In the genomic region with DNA sequence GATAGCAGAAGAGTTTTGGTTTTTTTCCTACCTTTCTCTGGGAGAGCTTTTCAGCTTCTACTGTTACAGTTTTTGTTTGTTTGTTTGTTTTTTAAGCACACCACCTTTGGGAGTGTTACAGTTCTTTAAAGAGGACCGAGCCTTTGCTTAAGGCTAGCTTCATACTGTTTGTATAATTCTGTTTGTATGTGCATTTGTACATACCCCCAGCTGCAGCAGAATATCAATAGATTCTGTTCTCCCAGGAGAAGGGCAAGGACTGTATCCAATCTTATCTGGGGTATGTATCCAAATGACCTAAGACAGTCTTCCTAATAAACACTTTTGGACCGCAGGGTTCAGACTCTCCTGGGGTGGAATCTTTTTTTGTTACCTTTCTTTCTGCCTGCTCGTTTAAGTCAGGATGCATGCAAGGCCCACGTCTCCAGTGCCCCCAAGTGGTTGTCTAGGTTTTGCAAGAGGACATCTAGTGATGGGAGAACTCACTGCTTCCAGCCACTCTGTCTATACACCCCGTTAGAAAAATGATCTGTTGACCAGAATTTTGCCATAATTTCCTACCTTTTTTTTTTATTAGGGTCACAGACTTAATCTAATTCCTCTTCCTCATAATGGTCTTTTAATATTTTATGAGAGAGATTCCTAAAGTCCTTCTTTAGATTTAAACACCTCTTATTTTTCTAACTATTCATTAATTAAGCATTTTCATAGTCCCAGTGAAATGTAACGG, we compare ENCODE assay signal across 8 cellular contexts. TPM values are rescaled to one million over a fixed set of nuclear protein-coding genes. Genes with fewer than 3 reads are reported as not detected.
DNase-seq lines count a peak whose midpoint lies in the region; ATAC-seq, FAIRE-seq and TF ChIP-seq lines count a peak whose summit lies in the region.

No MANE protein-coding gene starts in this region.

- H3K9ac ChIP-seq in liver (ENCODE audit: low read depth in 1 of 2, low read length in 2 of 2), result no peak overlapping the region

- TF ChIP-seq POLR2A in GM12892 (IDR thresholded peaks at IDR 0.05; ENCODE audit: low read depth, low read length), result no peak

- POLR2A ChIA-PET in activated CD4-positive, alpha-beta T cell treated with anti-CD3 and anti-CD28 coated beads for 36 hours (lab: Charles Lee), result interaction anchor here (1.0 kb wide), 1 partner anchor 292 kb away, joined by 3 read pairs; no protein-coding TSS in a partner anchor

- intact Hi-C loops in activated CD4-positive, alpha-beta T cell treated with anti-CD3 and anti-CD28 coated beads for 36 hours (cut with DNase I, micrococcal nuclease), result loop anchor here (1.0 to 5.0 kb wide), 5 partner anchors 23 to 293 kb away; no protein-coding TSS in a partner anchor

- peaks cover 37% of the 10 kb centered on the region for H3K4me1 Mint-ChIP-seq in activated CD4-positive, alpha-beta T cell treated with anti-CD3 and anti-CD28 coated beads for 36 hours

- H3K27ac ChIP-seq in liver (ENCODE audit: low read depth in 1 of 2, low read length in 2 of 2), result no peak overlapping the region

- FAIRE-seq in GM12892 (lab: Jason Lieb, UNC), result peak; percentile 74

- no peaks in the 10 kb centered on the region for H3K9me3 Mint-ChIP-seq in activated CD4-positive, alpha-beta T cell treated with anti-CD3 and anti-CD28 coated beads for 36 hours (ENCODE audit: low read depth)

- peak; percentile 83 for ATAC-seq in HG03139 (IDR thresholded peaks at IDR 0.05; ENCODE audit: unreplicated experiment)
- ATAC-seq in activated CD4-positive, alpha-beta T cell treated with anti-CD3 and anti-CD28 coated beads for 36 hours, result peak; percentile 97

- peak; percentile 10 for DNase-seq in 8988T
- DNase-seq in GM12892 (ENCODE audit: insufficient read length), result peak; percentile 33
- DNase-seq in NCI-H446 treated with DMSO at 0.1 percent for 48 hours (lab: John Stamatoyannopoulos, UW), result peak; percentile 25
- peak; percentile 84 for DNase-seq in activated CD4-positive, alpha-beta T cell treated with anti-CD3 and anti-CD28 coated beads for 36 hours
- DNase-seq in choroid plexus epithelial cell (ENCODE audit: low read depth), result peak; percentile 91
- DNase-seq in stimulated activated CD8-positive, alpha-beta memory T cell treated with anti-CD3 and anti-CD28 coated beads, Interleukin-15, amount 100 ng/mL, for 1 hour (ENCODE audit: low read depth), result peak; percentile 40

- H3K4me1 ChIP-seq in liver (ENCODE audit: control insufficient read depth in 4 of 4, insufficient read depth in 4 of 4, low read length in 3 of 4), result peaks cover 0 to 6% (median 1%) of the 10 kb centered on the region in 4 donors

- H3K9me3 ChIP-seq in liver (ENCODE audit: control insufficient read depth in 4 of 4, low read length in 3 of 4), result no peaks in the 10 kb centered on the region

- H3K4me3 ChIP-seq in choroid plexus epithelial cell (ENCODE audit: low read depth, low read length) (no peak overlapping the region), liver (ENCODE audit: low read depth in 1 of 3, low read length in 3 of 3) (no peak overlapping the region)

- WGBS in liver, result 18% methylated on average over 6 of the region's 6 CpGs

- no peaks in the 10 kb centered on the region for H3K36me3 Mint-ChIP-seq in activated CD4-positive, alpha-beta T cell treated with anti-CD3 and anti-CD28 coated beads for 36 hours (ENCODE audit: low read depth)

- H3K27me3 ChIP-seq in liver (ENCODE audit: control insufficient read depth in 4 of 4, insufficient read depth in 4 of 4, low read length in 3 of 4), result no peaks in the 10 kb centered on the region

- peak overlapping the region; percentile 65 for H3K27ac Mint-ChIP-seq in activated CD4-positive, alpha-beta T cell treated with anti-CD3 and anti-CD28 coated beads for 36 hours

- TF ChIP-seq RAD21 in liver (IDR thresholded peaks at IDR 0.05), result peak; percentile 84 to 85

- no peaks in the 10 kb centered on the region for H3K27me3 Mint-ChIP-seq in activated CD4-positive, alpha-beta T cell treated with anti-CD3 and anti-CD28 coated beads for 36 hours

- H3K4me3 Mint-ChIP-seq in activated CD4-positive, alpha-beta T cell treated with anti-CD3 and anti-CD28 coated beads for 36 hours, result no peak overlapping the region

- H3K36me3 ChIP-seq in liver (ENCODE audit: control insufficient read depth in 4 of 4, insufficient read depth in 3 of 4, low read depth in 1 of 4, low read length in 3 of 4), result peaks cover 0 to 1% (median 0%) of the 10 kb centered on the region in 4 donors

- CTCF ChIA-PET in activated CD4-positive, alpha-beta T cell treated with anti-CD3 and anti-CD28 coated beads for 36 hours (lab: Charles Lee), result interaction anchor here (0.5 to 4.9 kb wide), 12 partner anchors 8 to 851 kb away, joined by 3 to 20 read pairs (median 4); partner anchors contain the start of gene NRF1

- TF ChIP-seq CTCF in choroid plexus epithelial cell (conservative IDR thresholded peaks at IDR 0.05; ENCODE audit: low read depth, low read length) (peak; percentile 96), liver (IDR thresholded peaks at IDR 0.05; ENCODE audit: low read depth, low read length, missing input control) (peak; percentile 66)

TF ChIP-seq in liver, 16 proteins besides CTCF, POLR2A, EP300 and RAD21:
- TF ChIP-seq YY1 (IDR thresholded peaks at IDR 0.05), result no peak
- TF ChIP-seq HNF4A (conservative IDR thresholded peaks at IDR 0.05), result peak in 1 of 2 donors; percentile 33
- no peak for TF ChIP-seq MAX (IDR thresholded peaks at IDR 0.05)

RNA-seq across cellular contexts. Expression of gene NRF1, which starts 23.9 kb away (rescaled TPM):
- polyA plus RNA-seq in GM12892 (2012; ENCODE audit: missing spikeins), result 7.6 TPM
- total RNA-seq in activated CD4-positive, alpha-beta T cell treated with anti-CD3 and anti-CD28 coated beads for 36 hours, result 10 to 100 TPM; 20.5 to 28.9 TPM
- 10 to 100 TPM in 1 of 2 donors, 1 to 10 TPM in 1; 8.5 to 14.8 TPM for total RNA-seq in liver
- polyA plus RNA-seq in liver, result 1 to 10 TPM; 1.3 to 2.2 TPM

Comparison
In these comparisons a context has a peak if more than half of its experiments do, and no peak if none do; other contexts are left out.
1. DNase-seq: peak in every context shown above with its lines; median percentile 91 in choroid plexus epithelial cell; 84 in activated CD4-positive, alpha-beta T cell treated with anti-CD3 and anti-CD28 coated beads for 36 hours; 40 in stimulated activated CD8-positive, alpha-beta memory T cell treated with anti-CD3 and anti-CD28 coated beads, Interleukin-15, amount 100 ng/mL, for 1 hour; 33 in GM12892; 25 in NCI-H446 treated with DMSO at 0.1 percent for 48 hours; 10 in 8988T.